ENCODE assay signal across 29 cellular contexts in genomic region chr1:166573199-166573598, GRCh38.
"Had no signal": no experiment of that assay in that cellular context is flagged by ENCODE, and none has a peak within 500 bp of the region (broad histone marks: within the 10 kb centered on the region; RNA-seq: fewer than 3 reads in every experiment).

No MANE protein-coding gene starts in this region.

- H3K79me2 ChIP-seq: hepatocyte had no signal

- H3K4me2 ChIP-seq: hepatocyte had no signal

- DNase-seq: colonic mucosa; cortex of kidney; dermis blood vessel endothelial cell; dorsolateral prefrontal cortex; effector CD4-positive, alpha-beta T cell; effector CD8-positive, alpha-beta T cell; effector memory CD4-positive, alpha-beta T cell; effector memory CD8-positive, alpha-beta T cell; endodermal cell; erythroblast; esophagus squamous epithelium; foreskin fibroblast; foreskin keratinocyte; foreskin melanocyte; gastrocnemius medialis; glutamatergic neuron; head of caudate nucleus; heart left ventricle; heart right ventricle had no signal

- H3K4me3 ChIP-seq: colonic mucosa, coronary artery, dorsolateral prefrontal cortex, esophagus muscularis mucosa, esophagus squamous epithelium, gastrocnemius medialis, gastroesophageal sphincter, heart left ventricle, heart right ventricle, hepatocyte had no signal

- H3K27ac ChIP-seq: colonic mucosa, coronary artery, dorsolateral prefrontal cortex, epithelial cell of prostate, esophagus muscularis mucosa, esophagus squamous epithelium, foreskin keratinocyte, gastrocnemius medialis, gastroesophageal sphincter, heart left ventricle, heart right ventricle, hepatocyte had no signal

- FAIRE-seq: colon, endometrium, endothelial cell of umbilical vein, frontal cortex had no signal

- H3K36me3 ChIP-seq: colonic mucosa, esophagus muscularis mucosa, esophagus squamous epithelium, gastrocnemius medialis, gastroesophageal sphincter, heart left ventricle, heart right ventricle had no signal

- H3K9me3 ChIP-seq: colonic mucosa, esophagus muscularis mucosa, esophagus squamous epithelium, gastrocnemius medialis, gastroesophageal sphincter had no signal

- ATAC-seq: effector memory CD8-positive, alpha-beta T cell; esophagus mucosa; foreskin keratinocyte; gastrocnemius medialis; gastroesophageal sphincter; heart left ventricle; heart right ventricle had no signal

- H2AFZ ChIP-seq: hepatocyte had no signal

- H3K27me3 ChIP-seq: colonic mucosa, esophagus muscularis mucosa, esophagus squamous epithelium, foreskin keratinocyte, gastrocnemius medialis, gastroesophageal sphincter, heart left ventricle, heart right ventricle, hepatocyte had no signal

- H3K4me1 ChIP-seq: colonic mucosa, esophagus muscularis mucosa, foreskin keratinocyte, gastrocnemius medialis, gastroesophageal sphincter, heart left ventricle, heart right ventricle had no signal
